ENCODE assay signal across 12 cellular contexts in the genomic region with DNA sequence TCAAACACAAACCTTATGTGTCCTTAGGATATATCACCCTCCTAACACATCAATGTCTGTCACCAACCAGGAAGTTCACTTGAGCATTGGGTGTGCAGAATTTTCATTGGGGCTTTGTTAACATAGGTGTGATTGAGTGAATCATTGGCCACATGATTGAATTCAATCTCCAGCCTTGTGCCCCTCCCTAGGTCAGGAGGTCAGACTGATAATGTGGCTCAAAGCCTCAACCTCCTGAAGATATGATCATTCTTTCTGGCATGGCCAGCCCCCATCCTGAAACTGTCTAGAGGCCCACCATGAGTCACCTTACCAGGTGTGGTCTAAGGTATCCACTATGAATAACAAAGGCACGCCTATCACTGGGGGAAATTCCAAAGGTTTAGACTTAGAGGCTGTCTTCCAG.
DNase-seq lines count a peak whose midpoint lies in the region; ATAC-seq, FAIRE-seq and TF ChIP-seq lines count a peak whose summit lies in the region.
"Had no signal": no experiment of that assay in that cellular context is flagged by ENCODE, and none has a peak within 500 bp of the region (broad histone marks: within the 10 kb centered on the region; RNA-seq: fewer than 3 reads in every experiment).

No MANE protein-coding gene starts in this region.

- no peaks in the 10 kb centered on the region for H3K9me2 ChIP-seq in Loucy (replicated peaks; ENCODE audit: low read depth, low read length)

- ATAC-seq in GM19463 (IDR thresholded peaks at IDR 0.05; ENCODE audit: unreplicated experiment): peak; percentile 61
- ATAC-seq in natural killer cell treated with Interleukin-12 subunit alpha and Interleukin-12 subunit beta and Interleukin-15 and Interleukin-18, amount 100 ng/mL, for 72 hours: peak; percentile 50 to 62
- ATAC-seq in GM19035 (IDR thresholded peaks at IDR 0.05; ENCODE audit: unreplicated experiment): no peak
- ATAC-seq: left cardiac atrium had no signal

- H4K20me1 ChIP-seq in Loucy (ENCODE audit: insufficient read depth, low read length, poor library complexity, severe bottlenecking): no peaks in the 10 kb centered on the region

- no peak overlapping the region for H3K27ac ChIP-seq in coronary artery
- H3K27ac ChIP-seq: thoracic aorta, VCaP had no signal

- H3K9me3 ChIP-seq in Loucy (ENCODE audit: insufficient read depth, low read depth, low read length): no peaks in the 10 kb centered on the region
- H3K9me3 ChIP-seq: thoracic aorta had no signal

- H3K27me3 Mint-ChIP-seq in natural killer cell treated with Interleukin-12 subunit alpha and Interleukin-12 subunit beta and Interleukin-15 and Interleukin-18, amount 100 ng/mL, for 72 hours: no peaks in the 10 kb centered on the region

- H3K27me3 ChIP-seq in Loucy (ENCODE audit: insufficient read depth, low read length, poor library complexity, severe bottlenecking): no peaks in the 10 kb centered on the region
- no peaks in the 10 kb centered on the region for H3K27me3 ChIP-seq in bronchial epithelial cell (ENCODE audit: control insufficient read depth, insufficient read depth, low read length)

- H3K9ac ChIP-seq in Loucy (ENCODE audit: low read depth, low read length, poor library complexity, severe bottlenecking): no peak overlapping the region

- H3F3A ChIP-seq in Loucy (ENCODE audit: low read depth): 0 out of 2 replicates have a peak, but pooled peaks cover 4% of the 10 kb centered on the region

- H2AFZ ChIP-seq in Loucy (ENCODE audit: low read length): no peak overlapping the region

- peak overlapping the region; percentile 49 for H3K4me2 ChIP-seq in Loucy (ENCODE audit: low read depth, low read length, poor library complexity, severe bottlenecking)

- no peak for FAIRE-seq in bronchial epithelial cell (lab: Jason Lieb, UNC)

- H3K36me3 Mint-ChIP-seq in natural killer cell treated with Interleukin-12 subunit alpha and Interleukin-12 subunit beta and Interleukin-15 and Interleukin-18, amount 100 ng/mL, for 72 hours: peaks cover 18% of the 10 kb centered on the region

- H3K4me1 ChIP-seq in Loucy (ENCODE audit: insufficient read depth, low read length, poor library complexity, severe bottlenecking): peaks cover 15% of the 10 kb centered on the region

- TF ChIP-seq CTCF in Loucy (conservative IDR thresholded peaks at IDR 0.05; ENCODE audit: low read length): no peak
- no peak for TF ChIP-seq CTCF in bronchial epithelial cell (IDR thresholded peaks at IDR 0.05; ENCODE audit: insufficient read depth, low read length, severe bottlenecking)
- TF ChIP-seq CTCF in coronary artery (IDR thresholded peaks at IDR 0.05): no peak

- H3K36me3 ChIP-seq in Loucy (ENCODE audit: insufficient read depth, low read length): peaks cover 63% of the 10 kb centered on the region
- H3K36me3 ChIP-seq in bronchial epithelial cell (ENCODE audit: control insufficient read depth, insufficient read depth, low read length): no peaks in the 10 kb centered on the region

- peak overlapping the region; percentile 9 for H3K4me3 ChIP-seq in Loucy (ENCODE audit: low read length, poor library complexity, severe bottlenecking)
- no peak overlapping the region for H3K4me3 ChIP-seq in bronchial epithelial cell (ENCODE audit: low read depth, low read length)
- H3K4me3 ChIP-seq in coronary artery: no peak overlapping the region
- H3K4me3 ChIP-seq: thoracic aorta had no signal

- H3K9me3 Mint-ChIP-seq in natural killer cell treated with Interleukin-12 subunit alpha and Interleukin-12 subunit beta and Interleukin-15 and Interleukin-18, amount 100 ng/mL, for 72 hours: no peaks in the 10 kb centered on the region

- DNase-seq in bronchial epithelial cell (ENCODE audit: low read depth) (peak; percentile 99), coronary artery (ENCODE audit: low spot score) (no peak), epidermal melanocyte (ENCODE audit: insufficient read length, low spot score) (no peak)
- no peak for DNase-seq in natural killer cell treated with Interleukin-12 subunit alpha and Interleukin-12 subunit beta and Interleukin-15 and Interleukin-18, amount 100 ng/mL, for 72 hours (ENCODE audit: low spot score)
- no peak for DNase-seq in activated effector memory CD4-positive, alpha-beta T cell treated with Interleukin-2 at 50 U/mL for 16 hours
- DNase-seq: left cardiac atrium, NCI-H526 had no signal

- H3K79me2 ChIP-seq in Loucy (ENCODE audit: insufficient read depth, low read length): 0 out of 2 replicates have a peak, but pooled peaks cover 4% of the 10 kb centered on the region

- peak overlapping the region in 1 of 2 donors; percentile 6 for H3K27ac Mint-ChIP-seq in natural killer cell treated with Interleukin-12 subunit alpha and Interleukin-12 subunit beta and Interleukin-15 and Interleukin-18, amount 100 ng/mL, for 72 hours

- H3K4me3 Mint-ChIP-seq in natural killer cell treated with Interleukin-12 subunit alpha and Interleukin-12 subunit beta and Interleukin-15 and Interleukin-18, amount 100 ng/mL, for 72 hours: no peak overlapping the region

- H3K4me1 Mint-ChIP-seq in natural killer cell treated with Interleukin-12 subunit alpha and Interleukin-12 subunit beta and Interleukin-15 and Interleukin-18, amount 100 ng/mL, for 72 hours (ENCODE audit: low read depth in 2 of 2): peaks cover 8 to 10% of the 10 kb centered on the region in 2 donors
